1 cellular context compared by ENCODE assay signal in the genomic region with DNA sequence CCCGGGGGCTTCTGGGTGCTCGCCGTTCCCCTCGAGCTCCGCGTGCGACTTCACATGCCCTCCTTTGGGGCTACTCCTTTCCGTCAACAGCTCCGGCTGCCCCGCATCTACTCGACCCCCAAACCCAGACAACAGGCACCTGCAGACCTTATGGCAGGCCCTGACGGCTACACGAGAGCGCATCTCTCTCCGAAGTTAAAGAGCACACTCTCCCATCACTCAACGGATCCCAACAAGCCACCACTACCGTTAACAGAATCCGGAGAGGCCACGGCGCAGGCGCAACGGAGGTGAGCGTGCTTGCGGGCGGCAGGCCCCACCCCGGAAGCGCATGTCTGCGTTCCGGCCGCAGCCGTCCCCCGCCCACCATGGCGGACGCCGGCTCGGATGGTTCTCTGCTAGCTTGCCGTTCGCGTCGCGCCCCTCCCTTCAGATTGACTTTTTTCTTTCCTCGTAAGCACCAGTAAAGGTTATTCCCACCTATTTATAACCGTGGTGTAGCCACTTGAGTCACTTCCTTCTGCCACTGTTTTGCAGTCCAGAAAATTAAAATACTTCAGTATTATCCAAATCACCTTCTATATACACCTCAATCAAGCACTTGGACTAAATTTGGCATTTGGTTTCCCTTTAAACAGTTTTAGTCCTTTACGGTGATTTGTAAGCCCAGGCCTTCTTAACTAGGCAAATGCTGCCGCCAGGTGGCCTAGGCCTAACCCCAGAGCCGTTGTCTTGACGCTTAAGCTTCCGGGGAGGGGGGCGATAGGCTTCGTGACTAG.
TF ChIP-seq lines count a peak whose summit lies in the region.

A gene (minus strand): TSS at position 269 of the 779 bp plus-strand sequence. CDS start 86 bp downstream, at position 183.

TF ChIP-seq in liver, 16 proteins besides CTCF, POLR2A, EP300 and RAD21 (continued from another document):
- TF ChIP-seq, protein P1, sequence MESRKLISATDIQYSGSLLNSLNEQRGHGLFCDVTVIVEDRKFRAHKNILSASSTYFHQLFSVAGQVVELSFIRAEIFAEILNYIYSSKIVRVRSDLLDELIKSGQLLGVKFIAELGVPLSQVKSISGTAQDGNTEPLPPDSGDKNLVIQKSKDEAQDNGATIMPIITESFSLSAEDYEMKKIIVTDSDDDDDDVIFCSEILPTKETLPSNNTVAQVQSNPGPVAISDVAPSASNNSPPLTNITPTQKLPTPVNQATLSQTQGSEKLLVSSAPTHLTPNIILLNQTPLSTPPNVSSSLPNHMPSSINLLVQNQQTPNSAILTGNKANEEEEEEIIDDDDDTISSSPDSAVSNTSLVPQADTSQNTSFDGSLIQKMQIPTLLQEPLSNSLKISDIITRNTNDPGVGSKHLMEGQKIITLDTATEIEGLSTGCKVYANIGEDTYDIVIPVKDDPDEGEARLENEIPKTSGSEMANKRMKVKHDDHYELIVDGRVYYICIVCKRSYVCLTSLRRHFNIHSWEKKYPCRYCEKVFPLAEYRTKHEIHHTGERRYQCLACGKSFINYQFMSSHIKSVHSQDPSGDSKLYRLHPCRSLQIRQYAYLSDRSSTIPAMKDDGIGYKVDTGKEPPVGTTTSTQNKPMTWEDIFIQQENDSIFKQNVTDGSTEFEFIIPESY (IDR thresholded peaks at IDR 0.05): no peak
- TF ChIP-seq NR2F2 (IDR thresholded peaks at IDR 0.05): no peak
